ENCODE assay signal across 9 cellular contexts in the genomic region with DNA sequence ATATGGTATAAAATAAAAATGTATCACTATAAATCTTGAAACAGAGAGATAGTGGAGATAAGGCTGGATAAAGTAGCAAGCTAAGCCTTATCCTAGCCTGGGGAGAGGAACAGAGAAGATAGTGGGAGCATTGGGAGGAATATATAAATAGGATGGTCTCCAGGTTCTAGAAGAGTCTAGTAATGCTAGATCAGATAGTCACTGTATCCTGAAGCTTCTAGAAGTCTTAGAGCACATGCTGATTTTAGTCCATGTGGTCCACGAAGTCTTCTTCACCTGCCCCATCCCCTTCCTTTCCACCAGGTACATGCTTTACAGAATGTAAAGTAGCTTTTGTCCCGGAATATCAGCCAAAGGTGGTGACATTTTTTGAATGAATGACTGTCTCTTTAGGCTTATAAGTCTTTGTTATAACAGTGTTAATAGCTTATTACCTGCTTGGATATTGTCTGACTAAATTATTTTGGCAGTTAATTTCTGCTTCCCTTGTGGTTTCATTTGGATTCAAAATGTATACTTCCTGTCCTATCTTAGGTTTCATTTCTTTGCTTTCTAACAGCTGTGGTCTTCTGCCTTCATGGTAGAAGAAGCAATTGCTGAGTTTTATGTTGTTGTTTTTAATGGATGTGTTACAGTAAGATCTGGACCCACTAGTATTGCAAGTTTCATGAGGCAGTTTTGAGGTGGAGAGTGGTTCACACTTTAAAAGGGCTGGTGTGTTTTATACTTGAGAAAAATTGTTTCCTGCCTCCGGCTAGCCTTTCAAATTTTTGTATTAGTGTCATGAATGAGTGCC. TPM values are rescaled to one million over a fixed set of nuclear protein-coding genes. Genes with fewer than 3 reads are reported as not detected.
A peak's percentile ranks its signal among the peaks of the same experiment; 100 is the strongest.
DNase-seq lines count a peak whose midpoint lies in the region; ATAC-seq and TF ChIP-seq lines count a peak whose summit lies in the region.
"Had no signal": no experiment of that assay in that cellular context is flagged by ENCODE, and none has a peak within 500 bp of the region (broad histone marks: within the 10 kb centered on the region; RNA-seq: fewer than 3 reads in every experiment).

No MANE protein-coding gene starts in this region.

- peak overlapping the region; percentile 82 for H3K27ac Mint-ChIP-seq in activated naive CD8-positive, alpha-beta T cell treated with anti-CD3 and anti-CD28 coated beads for 36 hours

- no peak overlapping the region for H2BK15ac ChIP-seq in neuronal stem cell (ENCODE audit: low read length)

- H2BK5ac ChIP-seq in neuronal stem cell (ENCODE audit: low read length) = no peak overlapping the region

- H4K8ac ChIP-seq in neuronal stem cell (ENCODE audit: low read depth, low read length) = no peak overlapping the region

- no peak overlapping the region for H3K23ac ChIP-seq in neuronal stem cell (ENCODE audit: low read depth, low read length, poor library complexity)

- H3K36me3 ChIP-seq in upper lobe of left lung (no peaks in the 10 kb centered on the region), neuronal stem cell (replicated peaks in 1 of 2; ENCODE audit: control insufficient read depth in 2 of 2, insufficient read depth in 2 of 2, low read length in 2 of 2) (peaks cover 0 to 24% of the 10 kb centered on the region in 2 donors)

- no peak overlapping the region for H2AFZ ChIP-seq in neuronal stem cell (ENCODE audit: low read length)

- no peak overlapping the region for H3K27ac ChIP-seq in upper lobe of left lung
- H3K27ac ChIP-seq in neuronal stem cell (replicated peaks; ENCODE audit: low read length) = no peak overlapping the region

- TF ChIP-seq CTCF in GM12865 (IDR thresholded peaks at IDR 0.05; ENCODE audit: insufficient read depth, low read depth, low read length, missing control alignments) (no peak), GM20000 (IDR thresholded peaks at IDR 0.05; ENCODE audit: extremely low read depth, missing control alignments) (no peak), upper lobe of left lung (IDR thresholded peaks at IDR 0.05) (no peak)

- H3K4me1 Mint-ChIP-seq in activated naive CD8-positive, alpha-beta T cell treated with anti-CD3 and anti-CD28 coated beads for 36 hours = peaks cover 60% of the 10 kb centered on the region

- H3K4me2 ChIP-seq in neuronal stem cell (ENCODE audit: insufficient read depth, low read length, poor library complexity, severe bottlenecking) = no peak overlapping the region

- peak overlapping the region; percentile 20 for H3K4me3 Mint-ChIP-seq in activated naive CD8-positive, alpha-beta T cell treated with anti-CD3 and anti-CD28 coated beads for 36 hours

- peaks cover 34 to 65% (median 56%) of the 10 kb centered on the region in 4 donors for H3K4me1 ChIP-seq in upper lobe of left lung
- H3K4me1 ChIP-seq in neuronal stem cell (ENCODE audit: control insufficient read depth in 2 of 2, insufficient read depth in 1 of 2, low read depth in 1 of 2, low read length in 2 of 2) = peaks cover 4% of the 10 kb centered on the region in 2 donors

- H3K79me1 ChIP-seq in neuronal stem cell (ENCODE audit: low read depth, low read length) = peaks cover 2% of the 10 kb centered on the region

- WGBS in upper lobe of left lung, 2 donors = 54 to 69% methylated on average over 3 of the region's 3 CpGs
- WGBS in neuronal stem cell (ENCODE audit: extremely low coverage in 2 of 2, insufficient read length in 2 of 2, insufficient replicate concordance in 1 of 2), 2 donors = no CpG with 5 or more reads among the region's 3 CpGs

- H4K91ac ChIP-seq in neuronal stem cell (ENCODE audit: low read depth, low read length, poor library complexity) = no peak overlapping the region

- no peak overlapping the region for H3K14ac ChIP-seq in neuronal stem cell (ENCODE audit: low read length)

- DNase-seq in GM12865 (ENCODE audit: low read depth) (peak; percentile 75), GM20000 (ENCODE audit: low spot score) (peak; percentile 20), NCI-H82 (lab: John Stamatoyannopoulos, UW) (no peak), upper lobe of left lung (no peak), CD1c-positive myeloid dendritic cell (ENCODE audit: extremely low spot score) (no peak), neuronal stem cell (ENCODE audit: low spot score) (no peak)
- no peak for DNase-seq in activated naive CD8-positive, alpha-beta T cell treated with anti-CD3 and anti-CD28 coated beads for 36 hours
- DNase-seq: Right ventricle myocardium superior had no signal

- TF ChIP-seq POLR2A in upper lobe of left lung (IDR thresholded peaks at IDR 0.05) = no peak

- ATAC-seq in HG03469 (IDR thresholded peaks at IDR 0.05; ENCODE audit: unreplicated experiment) (peak; percentile 39), upper lobe of left lung (ENCODE audit: low FRiP score in 2 of 2) (no peak)

- no peak overlapping the region for H2AK5ac ChIP-seq in neuronal stem cell (ENCODE audit: low read depth, low read length)

- H3K27me3 Mint-ChIP-seq in activated naive CD8-positive, alpha-beta T cell treated with anti-CD3 and anti-CD28 coated beads for 36 hours = no peaks in the 10 kb centered on the region

- no peak overlapping the region for H2BK120ac ChIP-seq in neuronal stem cell (ENCODE audit: low read depth, low read length)

- no peaks in the 10 kb centered on the region for H3K9me3 Mint-ChIP-seq in activated naive CD8-positive, alpha-beta T cell treated with anti-CD3 and anti-CD28 coated beads for 36 hours

- H3K9me3 ChIP-seq in upper lobe of left lung (no peaks in the 10 kb centered on the region), neuronal stem cell (replicated peaks in 1 of 2; ENCODE audit: control insufficient read depth in 2 of 2, insufficient read depth in 1 of 2, low read depth in 1 of 2, low read length in 2 of 2) (no peaks in the 10 kb centered on the region)

- H3K9ac ChIP-seq in neuronal stem cell (ENCODE audit: low read depth, low read length, poor library complexity) = no peak overlapping the region

- no peak overlapping the region for H3K18ac ChIP-seq in neuronal stem cell (ENCODE audit: low read length)

- H3K4me3 ChIP-seq in GM12865 (ENCODE audit: low read depth, low read length) = peak overlapping the region; percentile 48
- no peak overlapping the region for H3K4me3 ChIP-seq in upper lobe of left lung
- H3K4me3 ChIP-seq in neuronal stem cell (ENCODE audit: low read length in 2 of 2) = no peak overlapping the region

- H3K36me3 Mint-ChIP-seq in activated naive CD8-positive, alpha-beta T cell treated with anti-CD3 and anti-CD28 coated beads for 36 hours = peaks cover 22% of the 10 kb centered on the region

- no peak for TF ChIP-seq EP300 in upper lobe of left lung (IDR thresholded peaks at IDR 0.05)

- H3K27me3 ChIP-seq in upper lobe of left lung (no peaks in the 10 kb centered on the region), neuronal stem cell (ENCODE audit: control insufficient read depth in 3 of 3, insufficient read depth in 3 of 3, low read depth in 1 of 3, low read length in 3 of 3) (no peaks in the 10 kb centered on the region)

- no peak overlapping the region for H3K4ac ChIP-seq in neuronal stem cell (ENCODE audit: low read length)

- no peak overlapping the region for H2BK12ac ChIP-seq in neuronal stem cell (ENCODE audit: low read length)

RNA-seq across cellular contexts. Expression of a gene that starts 5.9 kb away (rescaled TPM):
- total RNA-seq in activated naive CD8-positive, alpha-beta T cell treated with anti-CD3 and anti-CD28 coated beads for 36 hours = 10 to 100 TPM; 61.4 to 65.1 TPM
- total RNA-seq in upper lobe of left lung = 10 to 100 TPM; 35.6 to 62.4 (median 50.5) TPM
- 42.8 TPM for polyA plus RNA-seq in neuronal stem cell (2013, experiment 1 of 2)
- 44.2 TPM for polyA plus RNA-seq in neuronal stem cell (2013, experiment 2 of 2)

Comparison
In these comparisons a context has a peak if more than half of its experiments do, and no peak if none do; other contexts are left out.
1. DNase-seq: peak in GM12865 (single experiment) and GM20000 (single experiment); none in activated naive CD8-positive, alpha-beta T cell treated with anti-CD3 and anti-CD28 coated beads for 36 hours (single experiment), NCI-H82 (single experiment), upper lobe of left lung (0 of 2), CD1c-positive myeloid dendritic cell (single experiment) and neuronal stem cell (single experiment).